In the genomic region with DNA sequence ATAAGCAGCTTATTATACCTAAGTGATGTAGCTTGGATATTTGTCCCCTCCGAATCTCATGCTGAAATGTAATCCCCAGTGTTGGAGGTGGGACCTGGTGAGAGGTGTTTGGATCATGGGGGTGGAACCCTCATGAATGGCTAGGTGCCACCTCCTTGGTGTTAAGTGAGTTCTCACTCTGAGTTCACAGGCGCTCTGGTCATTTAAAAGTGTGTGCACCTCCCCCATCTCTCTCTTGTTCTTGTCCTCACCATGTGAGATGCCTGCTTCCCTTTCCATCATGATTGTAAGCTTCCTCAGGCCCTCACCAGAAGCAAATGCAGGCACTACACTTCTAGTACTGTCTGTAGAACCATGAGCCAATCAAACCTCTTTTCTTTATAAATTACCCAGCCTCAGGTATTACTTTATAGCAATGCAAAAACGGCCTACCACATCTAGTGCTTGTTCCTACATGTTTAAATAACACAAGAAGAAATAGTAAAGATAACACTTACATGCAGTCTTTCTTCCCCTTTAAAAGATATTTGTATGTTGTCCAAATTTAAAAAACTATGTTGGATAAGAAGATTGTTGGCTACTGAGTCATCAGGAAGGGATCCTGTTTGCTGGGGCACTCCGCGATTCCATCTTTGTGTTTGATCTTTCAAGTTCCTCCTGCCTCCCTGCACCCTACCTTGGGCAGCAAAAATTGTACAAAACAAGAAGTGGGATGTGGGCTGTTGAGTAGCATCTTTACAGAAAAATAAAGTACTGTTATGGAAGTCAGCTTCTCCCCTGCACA, we compare ENCODE assay signal across 2 cellular contexts.
TF ChIP-seq lines count a peak whose summit lies in the region.

No MANE protein-coding gene starts in this region.

TF ChIP-seq in A549, 52 proteins besides CTCF, POLR2A, EP300 and RAD21:
- TF ChIP-seq RCOR1 (IDR thresholded peaks at IDR 0.05; ENCODE audit: low read depth, low read length): no peak
- no peak for TF ChIP-seq ZC3H11A (IDR thresholded peaks at IDR 0.05)
- no peak for TF ChIP-seq RARB (CRISPR knock-in tag; IDR thresholded peaks at IDR 0.05)
- TF ChIP-seq HOXB13 (CRISPR knock-in tag; IDR thresholded peaks at IDR 0.05; ENCODE audit: low read depth): no peak
- no peak for TF ChIP-seq EHF (CRISPR knock-in tag; IDR thresholded peaks at IDR 0.05)
- TF ChIP-seq, protein P1, sequence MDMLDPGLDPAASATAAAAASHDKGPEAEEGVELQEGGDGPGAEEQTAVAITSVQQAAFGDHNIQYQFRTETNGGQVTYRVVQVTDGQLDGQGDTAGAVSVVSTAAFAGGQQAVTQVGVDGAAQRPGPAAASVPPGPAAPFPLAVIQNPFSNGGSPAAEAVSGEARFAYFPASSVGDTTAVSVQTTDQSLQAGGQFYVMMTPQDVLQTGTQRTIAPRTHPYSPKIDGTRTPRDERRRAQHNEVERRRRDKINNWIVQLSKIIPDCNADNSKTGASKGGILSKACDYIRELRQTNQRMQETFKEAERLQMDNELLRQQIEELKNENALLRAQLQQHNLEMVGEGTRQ (IDR thresholded peaks at IDR 0.05): no peak
- TF ChIP-seq, protein P2, sequence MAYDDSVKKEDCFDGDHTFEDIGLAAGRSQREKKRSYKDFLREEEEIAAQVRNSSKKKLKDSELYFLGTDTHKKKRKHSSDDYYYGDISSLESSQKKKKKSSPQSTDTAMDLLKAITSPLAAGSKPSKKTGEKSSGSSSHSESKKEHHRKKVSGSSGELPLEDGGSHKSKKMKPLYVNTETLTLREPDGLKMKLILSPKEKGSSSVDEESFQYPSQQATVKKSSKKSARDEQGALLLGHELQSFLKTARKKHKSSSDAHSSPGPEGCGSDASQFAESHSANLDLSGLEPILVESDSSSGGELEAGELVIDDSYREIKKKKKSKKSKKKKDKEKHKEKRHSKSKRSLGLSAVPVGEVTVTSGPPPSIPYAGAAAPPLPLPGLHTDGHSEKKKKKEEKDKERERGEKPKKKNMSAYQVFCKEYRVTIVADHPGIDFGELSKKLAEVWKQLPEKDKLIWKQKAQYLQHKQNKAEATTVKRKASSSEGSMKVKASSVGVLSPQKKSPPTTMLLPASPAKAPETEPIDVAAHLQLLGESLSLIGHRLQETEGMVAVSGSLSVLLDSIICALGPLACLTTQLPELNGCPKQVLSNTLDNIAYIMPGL (CRISPR knock-in tag; IDR thresholded peaks at IDR 0.05; ENCODE audit: borderline replicate concordance): no peak
- no peak for TF ChIP-seq POLR2AphosphoS2 (conservative IDR thresholded peaks at IDR 0.05; ENCODE audit: low read length)
- TF ChIP-seq MAFK (IDR thresholded peaks at IDR 0.05; ENCODE audit: partially characterized antibody): no peak
- no peak for TF ChIP-seq CHD4 (IDR thresholded peaks at IDR 0.05; ENCODE audit: borderline replicate concordance)
- TF ChIP-seq ESRRA (IDR thresholded peaks at IDR 0.05; ENCODE audit: borderline replicate concordance, low read length): no peak
- TF ChIP-seq, protein P3, sequence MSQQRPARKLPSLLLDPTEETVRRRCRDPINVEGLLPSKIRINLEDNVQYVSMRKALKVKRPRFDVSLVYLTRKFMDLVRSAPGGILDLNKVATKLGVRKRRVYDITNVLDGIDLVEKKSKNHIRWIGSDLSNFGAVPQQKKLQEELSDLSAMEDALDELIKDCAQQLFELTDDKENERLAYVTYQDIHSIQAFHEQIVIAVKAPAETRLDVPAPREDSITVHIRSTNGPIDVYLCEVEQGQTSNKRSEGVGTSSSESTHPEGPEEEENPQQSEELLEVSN (IDR thresholded peaks at IDR 0.05; ENCODE audit: borderline replicate concordance, low read depth): no peak

TF ChIP-seq in SK-N-SH, 30 proteins besides CTCF, POLR2A, EP300 and RAD21:
- TF ChIP-seq TAF1 (IDR thresholded peaks at IDR 0.05; ENCODE audit: borderline replicate concordance, low read depth, low read length) (no peak), RFX5 (IDR thresholded peaks at IDR 0.05; ENCODE audit: low read length) (no peak), EZH2phosphoT487 (IDR thresholded peaks at IDR 0.05; ENCODE audit: borderline replicate concordance, low read depth) (no peak), TEAD4 (IDR thresholded peaks at IDR 0.05; ENCODE audit: borderline replicate concordance, insufficient read depth) (no peak), FOXM1 (IDR thresholded peaks at IDR 0.05; ENCODE audit: low read depth) (no peak), CHD2 (IDR thresholded peaks at IDR 0.05; ENCODE audit: low read length, partially characterized antibody) (no peak)
